In genomic region chr11:61083601-61084147, GRCh38 we compare ENCODE assay signal across 1 cellular context.
TF ChIP-seq lines count a peak whose summit lies in the region.

No MANE protein-coding gene starts in this region.

TF ChIP-seq in SK-N-SH, 30 proteins besides CTCF, POLR2A, EP300 and RAD21 (continued from another document):
- no peak for TF ChIP-seq FOSL2 (IDR thresholded peaks at IDR 0.05; ENCODE audit: borderline replicate concordance, low read depth)
- TF ChIP-seq PBX3 (IDR thresholded peaks at IDR 0.05): no peak
- no peak for TF ChIP-seq GATA2 (CRISPR knock-in tag; IDR thresholded peaks at IDR 0.05)
- TF ChIP-seq ZBTB33 (IDR thresholded peaks at IDR 0.05; ENCODE audit: borderline replicate concordance, low read depth): no peak
- TF ChIP-seq NFIC (IDR thresholded peaks at IDR 0.05; ENCODE audit: borderline replicate concordance): no peak
- TF ChIP-seq USF1 (IDR thresholded peaks at IDR 0.05; ENCODE audit: borderline replicate concordance, low read depth): no peak
- no peak for TF ChIP-seq IRF3 (IDR thresholded peaks at IDR 0.05; ENCODE audit: low read depth, low read length)
- TF ChIP-seq SIN3A (IDR thresholded peaks at IDR 0.05; ENCODE audit: borderline replicate concordance, low read depth, low read length): no peak
- no peak for TF ChIP-seq RXRA (IDR thresholded peaks at IDR 0.05; ENCODE audit: borderline replicate concordance, low read depth)
